ENCODE assay signal across 17 cellular contexts in the genomic region with DNA sequence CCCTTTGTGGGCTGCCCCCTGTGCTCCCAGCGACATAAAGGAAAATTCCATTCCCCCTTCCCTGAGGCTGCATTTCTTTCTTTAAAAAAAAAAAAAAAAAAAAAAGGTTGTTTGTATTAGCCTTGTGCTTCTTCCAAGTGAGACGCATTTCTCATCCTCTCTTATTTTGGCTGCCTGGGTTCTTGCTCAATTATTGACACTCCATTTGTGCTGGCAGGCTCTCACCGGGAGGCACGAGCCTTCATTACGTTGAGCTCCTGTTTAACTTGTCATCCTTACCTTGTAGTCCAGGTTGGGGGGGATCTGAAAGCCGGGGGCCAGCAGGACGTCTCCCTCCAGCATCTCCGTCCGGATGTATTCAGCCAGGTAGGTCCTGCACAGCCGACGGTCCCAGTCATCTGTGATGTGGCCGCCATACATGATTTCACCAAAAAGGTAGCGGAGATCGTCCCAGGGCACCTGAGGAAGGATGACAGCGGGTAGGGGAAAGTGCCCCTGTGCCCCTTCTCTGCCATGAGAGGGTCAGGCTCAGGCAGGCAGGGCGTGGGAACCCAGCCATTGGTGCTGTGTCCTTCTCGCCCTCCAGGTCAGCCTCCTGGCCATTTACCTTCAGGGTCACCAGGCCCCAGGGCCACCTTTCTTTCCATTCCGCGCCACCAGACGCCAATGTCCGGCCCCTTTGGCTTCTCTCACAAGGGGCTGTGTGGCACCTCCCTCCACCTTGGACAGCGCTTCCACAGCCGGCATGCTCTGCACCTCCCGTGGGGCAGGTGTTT.
"Had no signal": no experiment of that assay in that cellular context is flagged by ENCODE, and none has a peak within 500 bp of the region (broad histone marks: within the 10 kb centered on the region; RNA-seq: fewer than 3 reads in every experiment).

No MANE protein-coding gene starts in this region.

- H3K27me3 ChIP-seq: body of pancreas, suprapubic skin, upper lobe of left lung had no signal

- H3K9me3 ChIP-seq: body of pancreas, suprapubic skin, upper lobe of left lung had no signal

- H3K27me3 Mint-ChIP-seq: dendritic cell treated with granulocyte-macrophage colony-stimulating factor and Interleukin-4, amounts not matched to agents 40 ng/mL and 50 ng/mL, for 4 days had no signal

- H3K4me3 Mint-ChIP-seq: activated T-helper 1 cell treated with anti-CD3 and anti-CD28 coated beads, Interleukin-12 subunit alpha, Interleukin-12 subunit beta, Interleukin-2, Interleukin-4 antibody, amounts not matched to agents 30 ng/mL and 10 ng/mL and 1 ng/mL, durations not matched to agents 14 hours and 24 hours and 36 hours; dendritic cell treated with granulocyte-macrophage colony-stimulating factor and Interleukin-4, amounts not matched to agents 40 ng/mL and 50 ng/mL, for 4 days; immature natural killer cell; natural killer cell had no signal

- ATAC-seq: body of pancreas; esophagus mucosa; left cardiac atrium; natural killer cell; stimulated activated naive CD8-positive, alpha-beta T cell treated with anti-CD3 and anti-CD28 coated beads, Interleukin-15, Interleukin-2, amounts not matched to agents 100 U/mL and 50 U/mL, for 24 hours had no signal

- H3K27ac Mint-ChIP-seq: activated T-helper 1 cell treated with anti-CD3 and anti-CD28 coated beads, Interleukin-12 subunit alpha, Interleukin-12 subunit beta, Interleukin-2, Interleukin-4 antibody, amounts not matched to agents 30 ng/mL and 10 ng/mL and 1 ng/mL, durations not matched to agents 14 hours and 24 hours and 36 hours; dendritic cell treated with granulocyte-macrophage colony-stimulating factor and Interleukin-4, amounts not matched to agents 40 ng/mL and 50 ng/mL, for 4 days had no signal

- FAIRE-seq: endometrium had no signal

- H3K27ac ChIP-seq: body of pancreas, suprapubic skin had no signal

- H3K9me3 Mint-ChIP-seq: activated T-helper 1 cell treated with anti-CD3 and anti-CD28 coated beads, Interleukin-12 subunit alpha, Interleukin-12 subunit beta, Interleukin-2, Interleukin-4 antibody, amounts not matched to agents 30 ng/mL and 10 ng/mL and 1 ng/mL, durations not matched to agents 14 hours and 24 hours and 36 hours; dendritic cell treated with granulocyte-macrophage colony-stimulating factor and Interleukin-4, amounts not matched to agents 40 ng/mL and 50 ng/mL, for 4 days; immature natural killer cell; natural killer cell had no signal

- H3K36me3 Mint-ChIP-seq: natural killer cell had no signal

- H3K4me3 ChIP-seq: body of pancreas, suprapubic skin, upper lobe of left lung had no signal

- H3K4me1 ChIP-seq: body of pancreas had no signal

- DNase-seq: activated CD4-positive, alpha-beta T cell treated with anti-CD3 and anti-CD28 coated beads, Interleukin-2, amount 50 U/mL, for 48 hours; activated CD4-positive, CD25-positive, alpha-beta regulatory T cell treated with anti-CD3 and anti-CD28 coated beads, Interleukin-2, amount 50 U/mL, for 72 hours; activated naive CD4-positive, alpha-beta T cell; body of pancreas; immature natural killer cell; left cardiac atrium; mammary epithelial cell; natural killer cell; stimulated activated CD4-positive, alpha-beta T cell treated with anti-CD3 and anti-CD28 coated beads, Interleukin-12 subunit alpha, Interleukin-12 subunit beta, amount 100 ng/mL, for 4 hours; stimulated activated naive CD8-positive, alpha-beta T cell treated with anti-CD3 and anti-CD28 coated beads, Interleukin-15, Interleukin-2, amounts not matched to agents 100 U/mL and 50 U/mL, for 24 hours; SW 1271; upper lobe of left lung had no signal
